Comparison of ENCODE assay signal across 10 cellular contexts in genomic region chr12:19402743-19403400, GRCh38. TPM values are rescaled to one million over a fixed set of nuclear protein-coding genes. Genes with fewer than 3 reads are reported as not detected.
DNase-seq lines count a peak whose midpoint lies in the region; ATAC-seq, FAIRE-seq and TF ChIP-seq lines count a peak whose summit lies in the region.
"Had no signal": no experiment of that assay in that cellular context is flagged by ENCODE, and none has a peak within 500 bp of the region (broad histone marks: within the 10 kb centered on the region; RNA-seq: fewer than 3 reads in every experiment).

No MANE protein-coding gene starts in this region.

- DNase-seq in HT-29 (ENCODE audit: low spot score) (peak; percentile 52), SW480 (ENCODE audit: low spot score) (peak; percentile 44), heart right ventricle (peak; percentile 12 to 36), skeletal muscle cell (ENCODE audit: low read depth) (peak; percentile 73), GM12891 (ENCODE audit: insufficient read length, low spot score) (no peak), erythroblast (lab: John Stamatoyannopoulos, UW) (no peak), mesothelial cell of epicardium (ENCODE audit: low spot score in 2 of 2, unreplicated experiment in 2 of 2) (no peak)
- DNase-seq: activated effector memory CD4-positive, alpha-beta T cell treated with Interleukin-2 at 50 U/mL for 16 hours had no signal

- no peaks in the 10 kb centered on the region for H3K27me3 Mint-ChIP-seq in mesothelial cell of epicardium (ENCODE audit: low read depth)

- no peak overlapping the region for H3K4me3 Mint-ChIP-seq in mesothelial cell of epicardium

- no peak overlapping the region for H3K27ac ChIP-seq in heart right ventricle
- H3K27ac ChIP-seq: vagina had no signal

- no peak overlapping the region for H3K4me3 ChIP-seq in heart right ventricle
- H3K4me3 ChIP-seq in skeletal muscle cell (ENCODE audit: low read depth, low read length): no peak overlapping the region
- H3K4me3 ChIP-seq: vagina had no signal

- no peaks in the 10 kb centered on the region for H3K36me3 ChIP-seq in heart right ventricle
- H3K36me3 ChIP-seq: vagina had no signal

- intact Hi-C loops in heart right ventricle (cut with DNase I): no loop called here

- peaks cover 4% of the 10 kb centered on the region for H3K9me3 Mint-ChIP-seq in mesothelial cell of epicardium

- WGBS in heart right ventricle, 2 donors: 59 to 60% methylated on average over 4 of the region's 4 CpGs

- no peak for FAIRE-seq in GM12891 (lab: Jason Lieb, UNC)

- no peaks in the 10 kb centered on the region for H3K27me3 ChIP-seq in heart right ventricle
- H3K27me3 ChIP-seq: vagina had no signal

- no peaks in the 10 kb centered on the region for H3K9me3 ChIP-seq in heart right ventricle
- H3K9me3 ChIP-seq: vagina had no signal

- TF ChIP-seq CTCF in heart right ventricle (IDR thresholded peaks at IDR 0.05): no peak
- TF ChIP-seq CTCF in mesothelial cell of epicardium (IDR thresholded peaks at IDR 0.05; ENCODE audit: unreplicated experiment): no peak

- no peak overlapping the region for H3K27ac Mint-ChIP-seq in mesothelial cell of epicardium

- H3K4me1 ChIP-seq in heart right ventricle: peaks cover 0 to 11% (median 0%) of the 10 kb centered on the region in 9 donors

- ATAC-seq in heart right ventricle (peak in 6 of 8 donors; percentile 45 to 87 (median 82)), HG03175 (IDR thresholded peaks at IDR 0.05; ENCODE audit: unreplicated experiment) (no peak)

- peaks cover 8% of the 10 kb centered on the region for H3K4me1 Mint-ChIP-seq in mesothelial cell of epicardium

- no peaks in the 10 kb centered on the region for H3K36me3 Mint-ChIP-seq in mesothelial cell of epicardium

- TF ChIP-seq POLR2A in GM12891 (IDR thresholded peaks at IDR 0.05; ENCODE audit: low read depth, low read length) (no peak), erythroblast (IDR thresholded peaks at IDR 0.05; ENCODE audit: low read length) (no peak)

TF ChIP-seq in GM12891, 5 proteins besides CTCF, POLR2A, EP300 and RAD21:
- TF ChIP-seq PAX5 (IDR thresholded peaks at IDR 0.05; ENCODE audit: insufficient read depth, low read length, severe bottlenecking) (no peak), TAF1 (IDR thresholded peaks at IDR 0.05; ENCODE audit: low read depth, low read length) (no peak), POU2F2 (IDR thresholded peaks at IDR 0.05; ENCODE audit: low read depth, low read length) (no peak), SPI1 (IDR thresholded peaks at IDR 0.05; ENCODE audit: low read depth, low read length) (no peak), POLR2AphosphoS5 (IDR thresholded peaks at IDR 0.05; ENCODE audit: low read depth, low read length) (no peak)

RNA-seq across cellular contexts. Expression of gene AEBP2, which starts 36.4 kb away (rescaled TPM):
- total RNA-seq in HT-29 (2014; rRNA removed; shearing (Covaris generic)): 9.5 and 10.7 TPM in 2 replicates
- total RNA-seq in heart right ventricle (10 to 100 TPM; 23.0 to 31.6 (median 28.5) TPM), mesothelial cell of epicardium (58.4 to 65.6 TPM (median 59.7 TPM) in 3 replicates)
- polyA plus RNA-seq in heart right ventricle: 1 to 10 TPM; 5.7 to 8.4 TPM
- polyA plus RNA-seq in GM12891 (2012; ENCODE audit: low read depth, missing spikeins): 17.7 TPM

Comparison
In these comparisons a context has a peak if more than half of its experiments do, and no peak if none do; other contexts are left out.
1. DNase-seq: peak in HT-29 (single experiment), SW480 (single experiment), heart right ventricle (2 of 2) and skeletal muscle cell (single experiment); none in GM12891 (single experiment), erythroblast (0 of 2) and mesothelial cell of epicardium (0 of 2).